20 cellular contexts compared by ENCODE assay signal in genomic region chr2:31433541-31433940, GRCh38. TPM values are rescaled to one million over a fixed set of nuclear protein-coding genes. Genes with fewer than 3 reads are reported as not detected.
A peak's percentile ranks its signal among the peaks of the same experiment; 100 is the strongest.
DNase-seq lines count a peak whose midpoint lies in the region; ATAC-seq, FAIRE-seq and TF ChIP-seq lines count a peak whose summit lies in the region.
"Had no signal": no experiment of that assay in that cellular context is flagged by ENCODE, and none has a peak within 500 bp of the region (broad histone marks: within the 10 kb centered on the region; RNA-seq: fewer than 3 reads in every experiment).

No MANE protein-coding gene starts in this region.

- H3K36me3 Mint-ChIP-seq in stimulated activated memory B cell treated with anti-CD40 and anti-IgM and Interleukin-4, amounts not matched to agents 10 μg/mL and 1 μg/mL and 100 μg/mL, for 72 hours: no peaks in the 10 kb centered on the region
- H3K36me3 Mint-ChIP-seq: CD4-positive, CD25-positive, alpha-beta regulatory T cell; CD8-positive, alpha-beta T cell had no signal

- H3K4me3 Mint-ChIP-seq in stimulated activated memory B cell treated with anti-CD40 and anti-IgM and Interleukin-4, amounts not matched to agents 10 μg/mL and 1 μg/mL and 100 μg/mL, for 72 hours: no peak overlapping the region
- H3K4me3 Mint-ChIP-seq: B cell; CD4-positive, CD25-positive, alpha-beta regulatory T cell; CD8-positive, alpha-beta T cell; HFFc6 had no signal

- no peaks in the 10 kb centered on the region for H3K9me3 Mint-ChIP-seq in stimulated activated memory B cell treated with anti-CD40 and anti-IgM and Interleukin-4, amounts not matched to agents 10 μg/mL and 1 μg/mL and 100 μg/mL, for 72 hours
- H3K9me3 Mint-ChIP-seq: CD8-positive, alpha-beta T cell; HFFc6 had no signal

- FAIRE-seq in bronchial epithelial cell (lab: Jason Lieb, UNC): no peak
- FAIRE-seq: A204.1, GM12878, H54 had no signal

- no peak for TF ChIP-seq CTCF in bronchial epithelial cell (IDR thresholded peaks at IDR 0.05; ENCODE audit: insufficient read depth, low read length, severe bottlenecking)

- intact Hi-C loops in Right ventricle myocardium inferior (cut with DNase I): no loop called here

- no peaks in the 10 kb centered on the region for H3K27me3 ChIP-seq in bronchial epithelial cell (ENCODE audit: control insufficient read depth, insufficient read depth, low read length)
- H3K27me3 ChIP-seq: BLaER1 had no signal

- peaks cover 14% of the 10 kb centered on the region for H3K27me3 Mint-ChIP-seq in stimulated activated memory B cell treated with anti-CD40 and anti-IgM and Interleukin-4, amounts not matched to agents 10 μg/mL and 1 μg/mL and 100 μg/mL, for 72 hours

- no peak overlapping the region for H3K27ac Mint-ChIP-seq in stimulated activated memory B cell treated with anti-CD40 and anti-IgM and Interleukin-4, amounts not matched to agents 10 μg/mL and 1 μg/mL and 100 μg/mL, for 72 hours
- H3K27ac Mint-ChIP-seq: B cell; CD4-positive, CD25-positive, alpha-beta regulatory T cell; CD8-positive, alpha-beta T cell; HFFc6 had no signal

- DNase-seq in bronchial epithelial cell (ENCODE audit: low read depth) (peak; percentile 65), renal cortical epithelial cell (ENCODE audit: low read depth) (peak; percentile 54), midbrain (lab: John Stamatoyannopoulos, UW) (no peak), Right ventricle myocardium inferior (ENCODE audit: missing footprints) (no peak)
- DNase-seq: Caco-2; CD4-positive, CD25-positive, alpha-beta regulatory T cell; CD8-positive, alpha-beta T cell; DMS153; DND-41; GDM1; GOT3; HFFc6 had no signal

- peaks cover 10% of the 10 kb centered on the region for H3K4me1 Mint-ChIP-seq in stimulated activated memory B cell treated with anti-CD40 and anti-IgM and Interleukin-4, amounts not matched to agents 10 μg/mL and 1 μg/mL and 100 μg/mL, for 72 hours
- H3K4me1 Mint-ChIP-seq: B cell had no signal

- ATAC-seq in esophagus mucosa (peak; percentile 67), Right ventricle myocardium inferior (no peak)
- no peak for ATAC-seq in stimulated activated memory B cell treated with anti-CD40 and anti-IgM and Interleukin-4, amounts not matched to agents 10 μg/mL and 1 μg/mL and 100 μg/mL, for 72 hours
- ATAC-seq: CD8-positive, alpha-beta T cell; GM12878 had no signal

- no peak overlapping the region for H3K4me3 ChIP-seq in bronchial epithelial cell (ENCODE audit: low read depth, low read length)
- H3K4me3 ChIP-seq: BLaER1, GM12878, HAP-1 had no signal

- H3K36me3 ChIP-seq in bronchial epithelial cell (ENCODE audit: control insufficient read depth, insufficient read depth, low read length): no peaks in the 10 kb centered on the region
- H3K36me3 ChIP-seq: BLaER1, HAP-1 had no signal

RNA-seq across cellular contexts. Expression of gene XDH, which starts 19.0 kb away (rescaled TPM):
- total RNA-seq in bronchial epithelial cell: 1.9 and 6.1 TPM in 2 replicates
- total RNA-seq in esophagus mucosa: 39.7 TPM
- 2.0 and 25.9 TPM in 2 replicates for total RNA-seq in renal cortical epithelial cell
- total RNA-seq in Right ventricle myocardium inferior: not detected
- total RNA-seq: B cell; CD4-positive, CD25-positive, alpha-beta regulatory T cell; CD8-positive, alpha-beta T cell; GM12878 had no signal

Comparison
In these comparisons a context has a peak if more than half of its experiments do, and no peak if none do; other contexts are left out.
1. DNase-seq: peak in bronchial epithelial cell (single experiment) and renal cortical epithelial cell (single experiment); none in midbrain (single experiment) and Right ventricle myocardium inferior (single experiment).